10 cellular contexts compared by ENCODE assay signal in genomic region chr1:9438431-9439073, GRCh38.
DNase-seq lines count a peak whose midpoint lies in the region; ATAC-seq, FAIRE-seq and TF ChIP-seq lines count a peak whose summit lies in the region.
"Had no signal": no experiment of that assay in that cellular context is flagged by ENCODE, and none has a peak within 500 bp of the region (broad histone marks: within the 10 kb centered on the region; RNA-seq: fewer than 3 reads in every experiment).

No MANE protein-coding gene starts in this region.

- intact Hi-C loops in Panc1 (cut with micrococcal nuclease; ENCODE audit: unreplicated experiment) (no loop called here), pancreas (cut with DNase I) (no loop called here)

- H3K27ac ChIP-seq in Panc1 (ENCODE audit: low read length) (peak overlapping the region; percentile 67), pancreas (peak overlapping the region; percentile 94 to 98 (median 97))

- peak; percentile 21 for DNase-seq in CD1c-positive myeloid dendritic cell (ENCODE audit: extremely low spot score)
- DNase-seq in Panc1 (ENCODE audit: low read depth, low spot score), result peak; percentile 82
- peak; percentile 97 for DNase-seq in fibroblast of pulmonary artery (ENCODE audit: low read depth)
- DNase-seq in pancreas, result peak in 5 of 6 donors; percentile 74 to 86 (median 84)
- DNase-seq in NCI-H2107 treated with DMSO at 0.1 percent for 48 hours (lab: John Stamatoyannopoulos, UW; ENCODE audit: unreplicated experiment), result no peak
- no peak for DNase-seq in activated CD4-positive, alpha-beta T cell treated with anti-CD3 and anti-CD28 coated beads, Interleukin-2, amount 10 ng/mL, durations not matched to agents 7 days and 5 days
- no peak for DNase-seq in NCI-H146 (lab: John Stamatoyannopoulos, UW)
- DNase-seq in stimulated activated CD4-positive, alpha-beta T cell treated with anti-CD3 and anti-CD28 coated beads, Interleukin-1b, Interleukin-23, amount 100 ng/mL, for 48 hours, result no peak
- DNase-seq: NCI-H187 had no signal

- WGBS in pancreas, 2 donors, result 9 to 12% methylated on average over 12 of the region's 12 CpGs

- no peaks in the 10 kb centered on the region for H3K4me1 Mint-ChIP-seq in activated CD4-positive, alpha-beta T cell treated with anti-CD3 and anti-CD28 coated beads, Interleukin-2, amount 10 ng/mL, durations not matched to agents 7 days and 5 days
- H3K4me1 Mint-ChIP-seq: central memory CD8-positive, alpha-beta T cell had no signal

- in situ Hi-C loops in Panc1 (cut with HindIII; ENCODE audit: low pct_unique_long_range_greater_than_20kb, low sequenced_read_pairs), result no loop called here

- H3K36me3 ChIP-seq in Panc1 (ENCODE audit: control insufficient read depth, insufficient read depth, low read length), result no peaks in the 10 kb centered on the region
- no peaks in the 10 kb centered on the region for H3K36me3 ChIP-seq in pancreas

- no peaks in the 10 kb centered on the region for H3K27me3 ChIP-seq in Panc1 (ENCODE audit: control insufficient read depth, insufficient read depth, low read length)
- H3K27me3 ChIP-seq in pancreas, result no peaks in the 10 kb centered on the region

- no peaks in the 10 kb centered on the region for H3K9me3 Mint-ChIP-seq in activated CD4-positive, alpha-beta T cell treated with anti-CD3 and anti-CD28 coated beads, Interleukin-2, amount 10 ng/mL, durations not matched to agents 7 days and 5 days
- H3K9me3 Mint-ChIP-seq: central memory CD8-positive, alpha-beta T cell had no signal

- BruUV-seq in Panc1 (replicated peaks; lab: Mats Ljungman, UMichigan), result no TSS peak

- H3K4me1 ChIP-seq in Panc1 (ENCODE audit: control insufficient read depth, insufficient read depth, low read length), result peaks cover 66% of the 10 kb centered on the region
- peaks cover 86 to 95% (median 90%) of the 10 kb centered on the region in 3 donors for H3K4me1 ChIP-seq in pancreas

- H3K27ac Mint-ChIP-seq in activated CD4-positive, alpha-beta T cell treated with anti-CD3 and anti-CD28 coated beads, Interleukin-2, amount 10 ng/mL, durations not matched to agents 7 days and 5 days, result no peak overlapping the region

- POLR2A ChIA-PET in Panc1 (lab: Charles Lee), result no interaction called here
- POLR2A ChIA-PET in activated CD4-positive, alpha-beta T cell treated with anti-CD3 and anti-CD28 coated beads, Interleukin-2, amount 10 ng/mL, durations not matched to agents 7 days and 5 days (lab: Charles Lee), result no interaction called here

- H3K36me3 Mint-ChIP-seq in activated CD4-positive, alpha-beta T cell treated with anti-CD3 and anti-CD28 coated beads, Interleukin-2, amount 10 ng/mL, durations not matched to agents 7 days and 5 days (ENCODE audit: low read depth), result no peaks in the 10 kb centered on the region

- no peak for FAIRE-seq in pancreas (lab: Jason Lieb, UNC)

- TF ChIP-seq CTCF in Panc1 (IDR thresholded peaks at IDR 0.05), result no peak
- TF ChIP-seq CTCF in fibroblast of pulmonary artery (IDR thresholded peaks at IDR 0.05; ENCODE audit: low read length, missing control alignments), result no peak
- TF ChIP-seq CTCF in pancreas (IDR thresholded peaks at IDR 0.05), result no peak

- CTCF ChIA-PET in Panc1 (lab: Charles Lee), result interaction anchor here (0.6 kb wide), 1 partner anchor 16 kb away, joined by 3 read pairs; no protein-coding TSS in a partner anchor
- CTCF ChIA-PET in activated CD4-positive, alpha-beta T cell treated with anti-CD3 and anti-CD28 coated beads, Interleukin-2, amount 10 ng/mL, durations not matched to agents 7 days and 5 days (lab: Charles Lee), result interaction anchor here (0.8 to 1.3 kb wide), 6 partner anchors 12 to 172 kb away, joined by 3 to 6 read pairs (median 3); partner anchors contain the start of gene TMEM201

- peak overlapping the region in 1 of 2 experiments; percentile 19; a peak in 1 of 4 replicates for H3K4me3 ChIP-seq in Panc1 (ENCODE audit: low read depth in 2 of 2, low read length in 2 of 2)
- H3K4me3 ChIP-seq in fibroblast of pulmonary artery (replicated peaks; ENCODE audit: low read depth, low read length), result no peak overlapping the region
- peak overlapping the region in 2 of 4 donors; percentile 0 to 25 for H3K4me3 ChIP-seq in pancreas

- ATAC-seq in Panc1, result peak; percentile 71
- ATAC-seq in pancreas, result peak; percentile 55 to 68 (median 62)

- H3K27me3 Mint-ChIP-seq in activated CD4-positive, alpha-beta T cell treated with anti-CD3 and anti-CD28 coated beads, Interleukin-2, amount 10 ng/mL, durations not matched to agents 7 days and 5 days, result peaks cover 22% of the 10 kb centered on the region

- H3K9me3 ChIP-seq in Panc1 (ENCODE audit: control insufficient read depth, insufficient read depth, low read depth, low read length) (no peaks in the 10 kb centered on the region), pancreas (no peaks in the 10 kb centered on the region)

- no peak overlapping the region for H3K4me3 Mint-ChIP-seq in activated CD4-positive, alpha-beta T cell treated with anti-CD3 and anti-CD28 coated beads, Interleukin-2, amount 10 ng/mL, durations not matched to agents 7 days and 5 days
- H3K4me3 Mint-ChIP-seq: central memory CD8-positive, alpha-beta T cell had no signal

Comparison
In these comparisons a context has a peak if more than half of its experiments do, and no peak if none do; other contexts are left out.
1. DNase-seq: peak in CD1c-positive myeloid dendritic cell (single experiment), Panc1 (single experiment), fibroblast of pulmonary artery (single experiment) and pancreas (5 of 6); none in NCI-H2107 treated with DMSO at 0.1 percent for 48 hours (single experiment), activated CD4-positive, alpha-beta T cell treated with anti-CD3 and anti-CD28 coated beads, Interleukin-2, amount 10 ng/mL, durations not matched to agents 7 days and 5 days (single experiment), NCI-H146 (single experiment) and stimulated activated CD4-positive, alpha-beta T cell treated with anti-CD3 and anti-CD28 coated beads, Interleukin-1b, Interleukin-23, amount 100 ng/mL, for 48 hours (single experiment).